Comparison of ENCODE assay signal across 8 cellular contexts in the genomic region with DNA sequence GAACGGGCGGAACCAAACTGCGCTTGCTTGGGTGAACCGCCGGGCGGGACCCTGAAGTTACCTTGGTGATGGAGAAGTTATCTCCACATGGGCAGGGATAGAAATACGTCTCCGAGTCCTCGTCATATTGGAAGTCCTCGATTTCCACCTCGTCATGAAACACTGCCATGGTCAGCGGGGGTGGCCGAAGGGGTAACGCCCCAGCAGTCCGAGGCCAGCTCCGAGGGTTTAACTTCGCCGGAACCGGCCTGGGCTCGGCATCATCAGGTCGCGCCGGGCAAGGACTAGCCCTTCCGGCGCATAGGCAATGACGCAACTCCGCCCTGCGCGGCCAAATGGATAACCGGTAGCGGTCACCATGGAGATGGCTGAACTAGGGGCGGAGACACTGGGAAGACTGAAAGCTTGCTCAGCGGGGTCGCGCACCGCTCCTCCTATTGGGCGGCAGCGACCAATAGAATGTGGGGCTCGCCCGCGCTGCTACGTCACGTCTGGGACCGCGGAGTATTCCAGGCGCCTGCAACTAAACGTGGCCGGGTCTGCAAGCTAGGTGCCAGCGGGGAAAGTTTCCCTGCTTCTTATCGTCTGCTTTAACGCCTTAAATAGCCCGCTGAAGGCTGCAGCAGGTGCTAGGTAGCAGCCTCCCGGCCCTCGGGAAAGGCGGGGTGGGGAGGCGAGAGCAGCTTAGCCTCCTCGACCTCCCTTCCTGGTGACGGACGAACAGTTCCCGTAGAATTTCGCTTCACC. TPM values are rescaled to one million over a fixed set of nuclear protein-coding genes. Genes with fewer than 3 reads are reported as not detected.
DNase-seq lines count a peak whose midpoint lies in the region; ATAC-seq and TF ChIP-seq lines count a peak whose summit lies in the region.

DPH3 (minus strand) TSS at position 236 of the 747 bp plus-strand sequence; CDS start at position 169, 67 bp downstream.
A gene with protein sequence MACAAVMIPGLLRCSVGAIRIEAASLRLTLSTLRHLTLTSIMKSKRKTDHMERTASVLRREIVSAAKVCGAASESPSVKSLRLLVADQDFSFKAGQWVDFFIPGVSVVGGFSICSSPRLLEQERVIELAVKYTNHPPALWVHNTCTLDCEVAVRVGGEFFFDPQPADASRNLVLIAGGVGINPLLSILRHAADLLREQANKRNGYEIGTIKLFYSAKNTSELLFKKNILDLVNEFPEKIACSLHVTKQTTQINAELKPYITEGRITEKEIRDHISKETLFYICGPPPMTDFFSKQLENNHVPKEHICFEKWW (plus strand): TSS at position 505 of the 747 bp plus-strand sequence. CDS start 5,741 bp downstream, outside the sequence.

- TF ChIP-seq CTCF in RWPE2 (IDR thresholded peaks at IDR 0.05; ENCODE audit: poor library complexity, severe bottlenecking), result no peak
- no peak for TF ChIP-seq CTCF in natural killer cell (IDR thresholded peaks at IDR 0.05)

- H3K27me3 ChIP-seq in RWPE2 (ENCODE audit: insufficient read depth, poor library complexity, severe bottlenecking), result no peaks in the 10 kb centered on the region

- peak within 1 kb of the TSS; percentile 96 for H3K4me3 Mint-ChIP-seq in activated T-helper 2 cell treated with anti-CD3 and anti-CD28 coated beads, Interferon-gamma antibody, Interleukin-2, Interleukin-4, amounts not matched to agents 10 μg/mL and 5 μg/mL and 100 μg/mL, durations not matched to agents 14 hours and 24 hours and 36 hours (ENCODE audit: low read depth)
- peak within 1 kb of the TSS; percentile 96 for H3K4me3 Mint-ChIP-seq in natural killer cell

- H3K4me3 ChIP-seq in RWPE2 (ENCODE audit: severe bottlenecking), result peak within 1 kb of the TSS; percentile 63

- peaks cover 44% of the 10 kb centered on the region for H3K36me3 ChIP-seq in RWPE2 (ENCODE audit: low read depth)

- intact Hi-C loops in activated T-helper 2 cell treated with anti-CD3 and anti-CD28 coated beads, Interferon-gamma antibody, Interleukin-2, Interleukin-4, amounts not matched to agents 10 μg/mL and 5 μg/mL and 100 μg/mL, durations not matched to agents 14 hours and 24 hours and 36 hours (cut with micrococcal nuclease), result loop anchor here (1.0 to 2.0 kb wide), 6 partner anchors 21 to 332 kb away; partner anchors contain the start of gene RFTN1
- intact Hi-C loops in natural killer cell (cut with micrococcal nuclease), result loop anchor here (1.0 to 10.0 kb wide), 2 partner anchors 285 to 970 kb away; no protein-coding TSS in a partner anchor

- DNase-seq in EL, result peak; percentile 100
- peak; percentile 99 for DNase-seq in H4 (ENCODE audit: low spot score)
- DNase-seq in LoVo (ENCODE audit: low spot score), result peak; percentile 99
- DNase-seq in RWPE2 (ENCODE audit: low spot score), result peak; percentile 100
- DNase-seq in activated T-helper 2 cell treated with anti-CD3 and anti-CD28 coated beads, Interferon-gamma antibody, Interleukin-2, Interleukin-4, amounts not matched to agents 10 μg/mL and 5 μg/mL and 100 μg/mL, durations not matched to agents 14 hours and 24 hours and 36 hours (ENCODE audit: low spot score), result peak; percentile 99
- peak; percentile 100 for DNase-seq in fibroblast of peridontal ligament (ENCODE audit: extremely low read depth)
- DNase-seq in natural killer cell, result peak; percentile 99
- peak; percentile 99 for DNase-seq in stimulated activated naive CD4-positive, alpha-beta T cell treated with Interleukin-2 at 50 U/mL for 16 hours (lab: John Stamatoyannopoulos, UW)

- no peaks in the 10 kb centered on the region for H3K27me3 Mint-ChIP-seq in activated T-helper 2 cell treated with anti-CD3 and anti-CD28 coated beads, Interferon-gamma antibody, Interleukin-2, Interleukin-4, amounts not matched to agents 10 μg/mL and 5 μg/mL and 100 μg/mL, durations not matched to agents 14 hours and 24 hours and 36 hours (ENCODE audit: low read depth)
- H3K27me3 Mint-ChIP-seq in natural killer cell (ENCODE audit: low read depth in 2 of 2), result no peaks in the 10 kb centered on the region

- peaks cover 10% of the 10 kb centered on the region for H3K4me1 ChIP-seq in RWPE2 (ENCODE audit: insufficient read depth, poor library complexity, severe bottlenecking)

- no peaks in the 10 kb centered on the region for H3K9me3 Mint-ChIP-seq in activated T-helper 2 cell treated with anti-CD3 and anti-CD28 coated beads, Interferon-gamma antibody, Interleukin-2, Interleukin-4, amounts not matched to agents 10 μg/mL and 5 μg/mL and 100 μg/mL, durations not matched to agents 14 hours and 24 hours and 36 hours
- no peaks in the 10 kb centered on the region for H3K9me3 Mint-ChIP-seq in natural killer cell

- no peaks in the 10 kb centered on the region for H3K9me3 ChIP-seq in RWPE2 (ENCODE audit: severe bottlenecking)

- H3K36me3 Mint-ChIP-seq in activated T-helper 2 cell treated with anti-CD3 and anti-CD28 coated beads, Interferon-gamma antibody, Interleukin-2, Interleukin-4, amounts not matched to agents 10 μg/mL and 5 μg/mL and 100 μg/mL, durations not matched to agents 14 hours and 24 hours and 36 hours (ENCODE audit: low read depth), result peaks cover 7% of the 10 kb centered on the region
- H3K36me3 Mint-ChIP-seq in natural killer cell, result peaks cover 2% of the 10 kb centered on the region

- ATAC-seq in RWPE2 (ENCODE audit: low read depth) (peak; percentile 98), natural killer cell (peak; percentile 92 to 98 (median 96))

- peak within 1 kb of the TSS; percentile 30 for H3K27ac ChIP-seq in RWPE2 (ENCODE audit: poor library complexity, severe bottlenecking)

- H3K27ac Mint-ChIP-seq in activated T-helper 2 cell treated with anti-CD3 and anti-CD28 coated beads, Interferon-gamma antibody, Interleukin-2, Interleukin-4, amounts not matched to agents 10 μg/mL and 5 μg/mL and 100 μg/mL, durations not matched to agents 14 hours and 24 hours and 36 hours, result peak within 1 kb of the TSS; percentile 95
- peak within 1 kb of the TSS; percentile 89 to 95 for H3K27ac Mint-ChIP-seq in natural killer cell

- H3K4me1 Mint-ChIP-seq in activated T-helper 2 cell treated with anti-CD3 and anti-CD28 coated beads, Interferon-gamma antibody, Interleukin-2, Interleukin-4, amounts not matched to agents 10 μg/mL and 5 μg/mL and 100 μg/mL, durations not matched to agents 14 hours and 24 hours and 36 hours (ENCODE audit: low read depth), result peaks cover 20% of the 10 kb centered on the region
- H3K4me1 Mint-ChIP-seq in natural killer cell, result peaks cover 6 to 15% of the 10 kb centered on the region in 2 donors

RNA-seq across cellular contexts. Expression of gene DPH3, which starts in this region (rescaled TPM):
- 10.8 and 11.5 TPM in 2 replicates for total RNA-seq in H4 (2014; rRNA removed; shearing (Covaris generic))
- 22.7 and 23.1 TPM in 2 replicates for total RNA-seq in activated T-helper 2 cell treated with anti-CD3 and anti-CD28 coated beads, Interferon-gamma antibody, Interleukin-2, Interleukin-4, amounts not matched to agents 10 μg/mL and 5 μg/mL and 100 μg/mL, durations not matched to agents 14 hours and 24 hours and 36 hours
- total RNA-seq in natural killer cell, result 10 to 100 TPM; 20.4 to 27.3 (median 22.8) TPM

RNA-seq across cellular contexts. Expression of the second gene that starts in this region (rescaled TPM):
- 12.1 and 17.1 TPM in 2 replicates for total RNA-seq in H4 (2014; rRNA removed; shearing (Covaris generic))
- 18.7 and 20.5 TPM in 2 replicates for total RNA-seq in activated T-helper 2 cell treated with anti-CD3 and anti-CD28 coated beads, Interferon-gamma antibody, Interleukin-2, Interleukin-4, amounts not matched to agents 10 μg/mL and 5 μg/mL and 100 μg/mL, durations not matched to agents 14 hours and 24 hours and 36 hours
- total RNA-seq in natural killer cell, result 10 to 100 TPM; 16.7 to 26.1 (median 22.3) TPM

Comparison
In these comparisons a context has a peak if more than half of its experiments do, and no peak if none do; other contexts are left out.
1. Peak in every context shown above with its lines: DNase-seq, ATAC-seq, H3K4me3 ChIP-seq and H3K27ac ChIP-seq.